ENCODE assay signal across 14 cellular contexts in genomic region chr4:108055787-108056186, GRCh38.
DNase-seq lines count a peak whose midpoint lies in the region; ATAC-seq and TF ChIP-seq lines count a peak whose summit lies in the region.
"Had no signal": no experiment of that assay in that cellular context is flagged by ENCODE, and none has a peak within 500 bp of the region (broad histone marks: within the 10 kb centered on the region; RNA-seq: fewer than 3 reads in every experiment).

No MANE protein-coding gene starts in this region.

- peaks cover 81% of the 10 kb centered on the region for H3K27me3 ChIP-seq in SK-N-SH (ENCODE audit: insufficient read depth)
- H3K27me3 ChIP-seq: Peyer's patch had no signal

- peaks cover 97% of the 10 kb centered on the region for H3K4me1 Mint-ChIP-seq in activated naive CD4-positive, alpha-beta T cell treated with anti-CD3 and anti-CD28 coated beads, Interleukin-2, amount 50 U/mL, for 24 hours
- H3K4me1 Mint-ChIP-seq in activated naive CD8-positive, alpha-beta T cell (ENCODE audit: low read depth) = peaks cover 95% of the 10 kb centered on the region
- peaks cover 84% of the 10 kb centered on the region for H3K4me1 Mint-ChIP-seq in nephron progenitor cell
- H3K4me1 Mint-ChIP-seq: B cell had no signal

- H3K9me3 Mint-ChIP-seq in activated naive CD4-positive, alpha-beta T cell treated with anti-CD3 and anti-CD28 coated beads, Interleukin-2, amount 50 U/mL, for 24 hours = no peaks in the 10 kb centered on the region
- no peaks in the 10 kb centered on the region for H3K9me3 Mint-ChIP-seq in activated naive CD8-positive, alpha-beta T cell (ENCODE audit: low read depth)
- H3K9me3 Mint-ChIP-seq in nephron progenitor cell = no peaks in the 10 kb centered on the region

- H3K4me2 ChIP-seq in SK-N-SH = no peak overlapping the region

- TF ChIP-seq EP300 in SK-N-SH (IDR thresholded peaks at IDR 0.05; ENCODE audit: borderline replicate concordance in 1 of 2, low read depth in 1 of 2, low read length in 1 of 2) = no peak

- peaks cover 18% of the 10 kb centered on the region for H3K36me3 Mint-ChIP-seq in activated naive CD4-positive, alpha-beta T cell treated with anti-CD3 and anti-CD28 coated beads, Interleukin-2, amount 50 U/mL, for 24 hours
- H3K36me3 Mint-ChIP-seq in activated naive CD8-positive, alpha-beta T cell = peaks cover 25% of the 10 kb centered on the region
- H3K36me3 Mint-ChIP-seq in nephron progenitor cell (ENCODE audit: low read depth) = peaks cover 40% of the 10 kb centered on the region

- TF ChIP-seq RAD21 in SK-N-SH (IDR thresholded peaks at IDR 0.05; ENCODE audit: low read length) = no peak

- TF ChIP-seq CTCF in SK-N-SH (IDR thresholded peaks at IDR 0.05) = no peak
- TF ChIP-seq CTCF in nephron progenitor cell (IDR thresholded peaks at IDR 0.05) = no peak

- no peak overlapping the region for H3K9ac ChIP-seq in SK-N-SH

- CTCF ChIA-PET in SK-N-SH (lab: Yijun Ruan, JAX) = interaction anchor here (1.0 to 2.1 kb wide), 3 partner anchors 37 to 594 kb away, joined by 3 to 17 read pairs (median 12); partner anchors contain the start of gene OSTC

- no peak overlapping the region for H3K27ac ChIP-seq in SK-N-SH (ENCODE audit: low read depth in 2 of 2, low read length in 1 of 2)
- H3K27ac ChIP-seq: 22Rv1, Peyer's patch had no signal

- no peak overlapping the region for H3K4me3 ChIP-seq in SK-N-SH (ENCODE audit: low read depth in 2 of 2, low read length in 1 of 2)
- H3K4me3 ChIP-seq: K562, Peyer's patch had no signal

- H3K27me3 Mint-ChIP-seq in activated naive CD4-positive, alpha-beta T cell treated with anti-CD3 and anti-CD28 coated beads, Interleukin-2, amount 50 U/mL, for 24 hours = no peaks in the 10 kb centered on the region
- H3K27me3 Mint-ChIP-seq in activated naive CD8-positive, alpha-beta T cell = no peaks in the 10 kb centered on the region
- H3K27me3 Mint-ChIP-seq in nephron progenitor cell (ENCODE audit: low read depth, poor library complexity) = no peaks in the 10 kb centered on the region

- no peaks in the 10 kb centered on the region for H3K9me3 ChIP-seq in SK-N-SH
- H3K9me3 ChIP-seq: Peyer's patch had no signal

- no peak for ATAC-seq in SK-N-SH treated with all-trans-retinoic acid at 6 μM for 48 hours
- ATAC-seq: K562 had no signal

- no peaks in the 10 kb centered on the region for H3F3A ChIP-seq in SK-N-SH (replicated peaks; ENCODE audit: insufficient read depth)

- H3K27ac Mint-ChIP-seq in activated naive CD4-positive, alpha-beta T cell treated with anti-CD3 and anti-CD28 coated beads, Interleukin-2, amount 50 U/mL, for 24 hours = peak overlapping the region; percentile 90
- peak overlapping the region; percentile 99 for H3K27ac Mint-ChIP-seq in activated naive CD8-positive, alpha-beta T cell
- H3K27ac Mint-ChIP-seq in nephron progenitor cell = peak overlapping the region; percentile 80
- H3K27ac Mint-ChIP-seq: B cell had no signal

- no peaks in the 10 kb centered on the region for H3K79me2 ChIP-seq in SK-N-SH (ENCODE audit: insufficient read depth)

- H3K36me3 ChIP-seq in SK-N-SH (replicated peaks in 1 of 2; ENCODE audit: control insufficient read depth in 1 of 2, insufficient read depth in 2 of 2, low read length in 1 of 2) = no peaks in the 10 kb centered on the region
- H3K36me3 ChIP-seq: Peyer's patch had no signal

- WGBS in SK-N-SH (ENCODE audit: low lambda C conversion rate) = 8% methylated on average over 3 of the region's 3 CpGs

- H4K20me1 ChIP-seq in SK-N-SH (ENCODE audit: insufficient read depth) = no peaks in the 10 kb centered on the region

- POLR2A ChIA-PET in SK-N-SH (lab: Yijun Ruan, JAX) = no interaction called here

- no peaks in the 10 kb centered on the region; a peak in 1 of 4 replicates for H3K4me1 ChIP-seq in SK-N-SH (ENCODE audit: control insufficient read depth in 1 of 2, insufficient read depth in 2 of 2, low read depth in 1 of 2, low read length in 1 of 2)

- H2AFZ ChIP-seq in SK-N-SH (ENCODE audit: low read depth) = no peak overlapping the region

- DNase-seq in SK-N-SH = no peak
- no peak for DNase-seq in activated naive CD4-positive, alpha-beta T cell treated with Interleukin-2 at 50 U/mL for 16 hours
- DNase-seq in nephron progenitor cell = no peak
- DNase-seq in C1 segment of cervical spinal cord (lab: John Stamatoyannopoulos, UW) = no peak
- no peak for DNase-seq in OCI-M1 (lab: John Stamatoyannopoulos, UW)
- DNase-seq: DMS79, NCI-H1694 treated with DMSO at 0.1 percent for 48 hours, Peyer's patch had no signal

- H3K9me2 ChIP-seq in SK-N-SH = no peaks in the 10 kb centered on the region

- H3K4me3 Mint-ChIP-seq in activated naive CD4-positive, alpha-beta T cell treated with anti-CD3 and anti-CD28 coated beads, Interleukin-2, amount 50 U/mL, for 24 hours = no peak overlapping the region
- H3K4me3 Mint-ChIP-seq in activated naive CD8-positive, alpha-beta T cell = no peak overlapping the region
- no peak overlapping the region for H3K4me3 Mint-ChIP-seq in nephron progenitor cell
- H3K4me3 Mint-ChIP-seq: B cell had no signal

TF ChIP-seq in SK-N-SH, 30 proteins besides CTCF, POLR2A, EP300 and RAD21:
- TF ChIP-seq SIN3A (IDR thresholded peaks at IDR 0.05; ENCODE audit: borderline replicate concordance, low read depth, low read length) = no peak
- TF ChIP-seq REST (IDR thresholded peaks at IDR 0.05; ENCODE audit: low read depth, low read length) = 0 out of 2 replicates have a peak, but pooled peaks have one; percentile 26

TF ChIP-seq in SK-N-SH treated with all-trans-retinoic acid at 6 μM for 48 hours, 23 proteins besides CTCF, POLR2A, EP300 and RAD21:
- TF ChIP-seq RARB (CRISPR knock-in tag; IDR thresholded peaks at IDR 0.05) (no peak), TCF4 (CRISPR knock-in tag; IDR thresholded peaks at IDR 0.05; ENCODE audit: borderline replicate concordance) (no peak), ZNF70 (CRISPR knock-in tag; IDR thresholded peaks at IDR 0.05) (no peak), PPARA (CRISPR knock-in tag; IDR thresholded peaks at IDR 0.05; ENCODE audit: borderline replicate concordance) (no peak), ISL1 (CRISPR knock-in tag; IDR thresholded peaks at IDR 0.05) (no peak), CSRNP3 (CRISPR knock-in tag; IDR thresholded peaks at IDR 0.05) (no peak), SNAI2 (CRISPR knock-in tag; IDR thresholded peaks at IDR 0.05) (no peak)
TF ChIP-seq in SK-N-SH treated with all-trans-retinoic acid at 6 μM for 48 hours: peak in this region for 0.
